Comparison of ENCODE assay signal across 8 cellular contexts in the genomic region with DNA sequence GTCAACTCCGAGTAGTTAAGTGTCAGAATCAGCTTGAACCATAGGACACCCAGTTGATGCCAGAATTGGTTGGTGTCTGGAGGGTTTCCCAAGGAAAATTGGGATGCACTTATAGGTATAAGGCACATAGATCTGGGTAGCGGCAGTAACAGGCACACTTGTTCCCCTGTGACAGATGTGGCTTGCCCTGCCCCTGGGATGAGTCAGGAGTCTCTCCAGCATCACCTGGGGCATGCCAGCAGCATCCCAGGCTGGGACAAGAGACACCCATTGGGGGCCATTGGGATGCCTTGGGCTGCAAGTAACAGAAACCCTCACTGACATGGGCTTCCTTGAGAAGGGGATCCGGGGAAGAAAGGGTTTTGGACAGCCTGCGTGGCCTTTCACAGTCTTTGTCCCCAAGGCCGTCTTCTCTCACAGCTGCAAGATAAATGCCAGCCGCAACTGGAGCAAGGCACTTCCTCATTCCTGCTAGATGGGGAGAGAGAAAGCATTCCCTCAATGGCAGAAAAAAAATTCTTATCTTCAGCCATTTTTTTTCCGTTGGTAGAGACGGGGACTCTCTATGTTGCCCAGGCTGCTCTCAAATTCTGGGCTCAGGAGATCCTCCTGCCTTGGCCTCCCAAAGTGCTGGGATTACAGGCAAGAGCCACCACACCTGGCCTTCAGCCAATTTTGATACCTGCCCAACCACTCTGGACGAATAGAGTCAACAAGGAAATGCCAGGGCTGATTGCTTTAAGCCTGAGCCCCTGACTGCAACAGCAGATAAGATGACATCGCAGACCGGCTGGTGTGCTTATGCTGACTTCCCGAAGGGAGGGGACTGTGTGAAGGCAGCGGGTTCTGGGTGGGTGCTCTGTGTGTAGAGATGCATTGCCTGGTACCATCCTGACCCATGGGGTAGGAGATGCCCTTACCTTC. TPM values are rescaled to one million over a fixed set of nuclear protein-coding genes. Genes with fewer than 3 reads are reported as not detected.
DNase-seq lines count a peak whose midpoint lies in the region; TF ChIP-seq lines count a peak whose summit lies in the region.

No MANE protein-coding gene starts in this region.

- no peak overlapping the region for H3K27ac ChIP-seq in HEK293 (ENCODE audit: extremely low read depth, low read depth, low read length)
- no peak overlapping the region for H3K27ac ChIP-seq in coronary artery

- H3K27me3 Mint-ChIP-seq in immature natural killer cell (ENCODE audit: low read depth in 3 of 3) (peaks cover 27 to 45% (median 40%) of the 10 kb centered on the region in 3 donors), glutamatergic neuron (ENCODE audit: unreplicated experiment) (peaks cover 5% of the 10 kb centered on the region)

- H3K4me1 Mint-ChIP-seq in immature natural killer cell (peaks cover 54% of the 10 kb centered on the region in 2 donors), glutamatergic neuron (ENCODE audit: low read depth, unreplicated experiment) (peaks cover 5% of the 10 kb centered on the region)

- DNase-seq in AML-193 (lab: John Stamatoyannopoulos, UW) (peak; percentile 47 to 54), OCI-M1 (lab: John Stamatoyannopoulos, UW) (peak; percentile 88), immature natural killer cell (peak in 1 of 3 donors; percentile 19), coronary artery (ENCODE audit: low spot score) (no peak), glutamatergic neuron (no peak)
- no peak for DNase-seq in activated CD4-positive, alpha-beta T cell treated with anti-CD3 and anti-CD28 coated beads, Interleukin-2, amount 50 U/mL, for 4 hours
- DNase-seq in activated T-cell treated with anti-CD3 and anti-CD28 coated beads, Interleukin-2, amount 50 U/mL, for 1 hour, result no peak

- CTCF ChIA-PET in HEK293 (lab: Yijun Ruan, JAX), result interaction anchor here (0.7 kb wide), 1 partner anchor 124 kb away, joined by 3 read pairs; no protein-coding TSS in a partner anchor

- no peak overlapping the region for H3K27ac Mint-ChIP-seq in immature natural killer cell
- H3K27ac Mint-ChIP-seq in glutamatergic neuron (ENCODE audit: unreplicated experiment), result no peak overlapping the region

- POLR2A ChIA-PET in HEK293 (lab: Yijun Ruan, JAX), result no interaction called here

- no peak for TF ChIP-seq CTCF in HEK293 (tag by site-specific recombination; IDR thresholded peaks at IDR 0.05)
- no peak for TF ChIP-seq CTCF in coronary artery (IDR thresholded peaks at IDR 0.05)
- TF ChIP-seq CTCF in glutamatergic neuron (IDR thresholded peaks at IDR 0.05; ENCODE audit: partially characterized antibody, unreplicated experiment), result no peak

- peak overlapping the region in 4 of 5 donors; percentile 30 to 83 (median 58) for H3K4me3 Mint-ChIP-seq in immature natural killer cell
- H3K4me3 Mint-ChIP-seq in glutamatergic neuron (ENCODE audit: unreplicated experiment), result no peak overlapping the region

- H3K36me3 Mint-ChIP-seq in immature natural killer cell (no peaks in the 10 kb centered on the region), glutamatergic neuron (ENCODE audit: unreplicated experiment) (no peaks in the 10 kb centered on the region)

- no peaks in the 10 kb centered on the region for H3K9me3 ChIP-seq in HEK293 (ENCODE audit: control insufficient read depth, insufficient read depth, low read depth, low read length)

- H3K36me3 ChIP-seq in HEK293 (ENCODE audit: control insufficient read depth in 2 of 2, insufficient read depth in 1 of 2, low read length in 2 of 2), result no peaks in the 10 kb centered on the region

- H3K4me1 ChIP-seq in HEK293 (ENCODE audit: control insufficient read depth, insufficient read depth, low read length), result no peaks in the 10 kb centered on the region

- H3K9me3 Mint-ChIP-seq in immature natural killer cell (no peaks in the 10 kb centered on the region), glutamatergic neuron (ENCODE audit: unreplicated experiment) (peaks cover 7% of the 10 kb centered on the region)

- H3K4me3 ChIP-seq in HEK293 (ENCODE audit: low read depth, low read length), result no peak overlapping the region
- no peak overlapping the region for H3K4me3 ChIP-seq in coronary artery

TF ChIP-seq in HEK293, 187 proteins besides CTCF, POLR2A, EP300 and RAD21:
- TF ChIP-seq ZNF561 (tag by site-specific recombination; IDR thresholded peaks at IDR 0.05; ENCODE audit: borderline replicate concordance), result no peak
- TF ChIP-seq, protein P1, sequence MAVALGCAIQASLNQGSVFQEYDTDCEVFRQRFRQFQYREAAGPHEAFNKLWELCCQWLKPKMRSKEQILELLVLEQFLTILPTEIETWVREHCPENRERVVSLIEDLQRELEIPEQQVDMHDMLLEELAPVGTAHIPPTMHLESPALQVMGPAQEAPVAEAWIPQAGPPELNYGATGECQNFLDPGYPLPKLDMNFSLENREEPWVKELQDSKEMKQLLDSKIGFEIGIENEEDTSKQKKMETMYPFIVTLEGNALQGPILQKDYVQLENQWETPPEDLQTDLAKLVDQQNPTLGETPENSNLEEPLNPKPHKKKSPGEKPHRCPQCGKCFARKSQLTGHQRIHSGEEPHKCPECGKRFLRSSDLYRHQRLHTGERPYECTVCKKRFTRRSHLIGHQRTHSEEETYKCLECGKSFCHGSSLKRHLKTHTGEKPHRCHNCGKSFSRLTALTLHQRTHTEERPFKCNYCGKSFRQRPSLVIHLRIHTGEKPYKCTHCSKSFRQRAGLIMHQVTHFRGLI (tag by site-specific recombination; IDR thresholded peaks at IDR 0.05), result peak; percentile 93

RNA-seq across cellular contexts. Expression of gene RNF130, which starts 13.3 kb away (rescaled TPM):
- polyA plus RNA-seq in immature natural killer cell, result 10 to 100 TPM; 24.8 to 42.8 (median 38.2) TPM
- total RNA-seq in glutamatergic neuron (ENCODE audit: unreplicated experiment), result 104 TPM

Comparison
In these comparisons a context has a peak if more than half of its experiments do, and no peak if none do; other contexts are left out.
1. DNase-seq: peak in AML-193 (2 of 2) and OCI-M1 (single experiment); none in coronary artery (single experiment), glutamatergic neuron (single experiment), activated CD4-positive, alpha-beta T cell treated with anti-CD3 and anti-CD28 coated beads, Interleukin-2, amount 50 U/mL, for 4 hours (0 of 2) and activated T-cell treated with anti-CD3 and anti-CD28 coated beads, Interleukin-2, amount 50 U/mL, for 1 hour (single experiment).